ENCODE assay signal across 22 cellular contexts in the genomic region with DNA sequence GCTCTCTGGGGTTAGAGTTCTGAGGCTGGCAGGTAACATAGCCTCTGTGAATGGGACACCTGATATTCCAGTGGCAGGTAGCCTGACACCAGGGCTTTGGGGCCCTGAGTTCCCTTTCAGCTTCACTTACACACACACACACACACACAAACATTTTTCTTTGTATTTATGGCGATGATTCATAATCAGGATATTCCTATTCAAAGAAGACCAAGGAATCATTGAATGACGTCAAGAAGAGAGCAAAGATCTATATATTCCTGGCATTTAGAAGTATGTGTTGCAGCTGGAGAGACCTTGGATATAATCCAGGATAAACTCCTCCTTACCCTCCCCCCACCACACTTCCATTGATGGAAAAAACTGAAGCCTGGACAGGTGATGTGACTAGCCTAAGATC. TPM values are rescaled to one million over a fixed set of nuclear protein-coding genes. Genes with fewer than 3 reads are reported as not detected.
DNase-seq lines count a peak whose midpoint lies in the region; ATAC-seq, FAIRE-seq and TF ChIP-seq lines count a peak whose summit lies in the region.
"Had no signal": no experiment of that assay in that cellular context is flagged by ENCODE, and none has a peak within 500 bp of the region (broad histone marks: within the 10 kb centered on the region; RNA-seq: fewer than 3 reads in every experiment).

No MANE protein-coding gene starts in this region.

- intact Hi-C loops in endothelial cell of umbilical vein (cut with micrococcal nuclease), result no loop called here
- intact Hi-C loops in psoas muscle (cut with DNase I), result no loop called here

- H3K4me1 ChIP-seq in endothelial cell of umbilical vein (ENCODE audit: control insufficient read depth, extremely low read depth, insufficient read depth, low read length) (no peaks in the 10 kb centered on the region), psoas muscle (no peaks in the 10 kb centered on the region)
- H3K4me1 ChIP-seq: Peyer's patch had no signal

- H3K79me2 ChIP-seq in endothelial cell of umbilical vein (ENCODE audit: control insufficient read depth, insufficient read depth, low read length), result no peaks in the 10 kb centered on the region

- WGBS in psoas muscle, 3 donors, result 69 to 76% (median 75%) methylated on average over 2 of the region's 2 CpGs

- peaks cover 3 to 13% of the 10 kb centered on the region in 2 experiments for H3K27me3 ChIP-seq in endothelial cell of umbilical vein (ENCODE audit: control insufficient read depth in 2 of 2, insufficient read depth in 2 of 2, low read length in 2 of 2)
- no peaks in the 10 kb centered on the region for H3K27me3 ChIP-seq in psoas muscle (ENCODE audit: insufficient read depth in 3 of 3, low read length in 2 of 3)
- H3K27me3 ChIP-seq: Peyer's patch had no signal

- POLR2A ChIA-PET in endothelial cell of umbilical vein (lab: Charles Lee), result no interaction called here

- CTCF ChIA-PET in endothelial cell of umbilical vein (lab: Charles Lee), result no interaction called here

- no peak for TF ChIP-seq POLR2A in endothelial cell of umbilical vein (IDR thresholded peaks at IDR 0.05; ENCODE audit: low read depth, low read length)

- FAIRE-seq in endothelial cell of umbilical vein (lab: Jason Lieb, UNC), result no peak
- FAIRE-seq: GM12892, GM18507, H1 had no signal

- dilution Hi-C loops in endothelial cell of umbilical vein (cut with MboI; ENCODE audit: extremely low pct_ligation_motif_present, low sequenced_read_pairs), result no loop called here

- no peak overlapping the region for H3K4me3 ChIP-seq in endothelial cell of umbilical vein (replicated peaks in 1 of 3; ENCODE audit: insufficient read depth in 1 of 3, low read depth in 1 of 3, low read length in 3 of 3)
- H3K4me3 ChIP-seq in psoas muscle, result no peak overlapping the region
- H3K4me3 ChIP-seq: Peyer's patch had no signal

- in situ Hi-C loops in SK-MEL-5 (cut with HindIII; ENCODE audit: low pct_unique_long_range_greater_than_20kb, low sequenced_read_pairs), result no loop called here

- H3K9me3 ChIP-seq in endothelial cell of umbilical vein (replicated peaks; ENCODE audit: control insufficient read depth, insufficient read depth, low read length) (no peaks in the 10 kb centered on the region), psoas muscle (peaks cover 6% of the 10 kb centered on the region)
- H3K9me3 ChIP-seq: SK-N-SH had no signal

- ATAC-seq in GM18519 (IDR thresholded peaks at IDR 0.05; ENCODE audit: low FRiP score, unreplicated experiment) (no peak), psoas muscle (no peak)

- BruUV-seq in endothelial cell of umbilical vein (replicated peaks; lab: Mats Ljungman, UMichigan), result no TSS peak

- peak; percentile 56 for DNase-seq in NCI-H2029 (lab: John Stamatoyannopoulos, UW)
- no peak for DNase-seq in NCI-H2029 treated with DMSO at 0.1 percent for 48 hours (lab: John Stamatoyannopoulos, UW)
- DNase-seq in SK-MEL-5 (ENCODE audit: low read depth, low spot score), result peak; percentile 22
- DNase-seq in endothelial cell of umbilical vein (ENCODE audit: low read depth, low spot score), result peak; percentile 26
- DNase-seq in glomerular endothelial cell (ENCODE audit: extremely low read depth, low read depth, low spot score), result peak; percentile 36
- no peak for DNase-seq in H4 (ENCODE audit: low spot score)
- DNase-seq in psoas muscle, result no peak
- DNase-seq: DMS 273 treated with DMSO at 0.1 percent for 48 hours, NCI-H1436, NCI-H1930, NCI-H446 treated with DMSO at 0.1 percent for 48 hours, NCI-H69, Peyer's patch, Right ventricle myocardium superior, SK-N-SH had no signal

- H3K36me3 ChIP-seq in endothelial cell of umbilical vein (ENCODE audit: control insufficient read depth in 2 of 2, extremely low read depth in 1 of 2, insufficient read depth in 2 of 2, low read length in 2 of 2), result no peaks in the 10 kb centered on the region
- no peaks in the 10 kb centered on the region for H3K36me3 ChIP-seq in psoas muscle (ENCODE audit: insufficient read depth in 1 of 2, low read depth in 1 of 2)
- H3K36me3 ChIP-seq: Peyer's patch had no signal

- no peak overlapping the region for H3K9ac ChIP-seq in endothelial cell of umbilical vein (replicated peaks; ENCODE audit: extremely low read depth, insufficient read depth, low read length)
- H3K9ac ChIP-seq: SK-N-SH had no signal

- H2AFZ ChIP-seq in endothelial cell of umbilical vein (ENCODE audit: low read depth, low read length), result no peak overlapping the region

- no peaks in the 10 kb centered on the region for H3K9me1 ChIP-seq in endothelial cell of umbilical vein (replicated peaks; ENCODE audit: control insufficient read depth, extremely low read depth, insufficient read depth, low read length)

- H3K27ac ChIP-seq in endothelial cell of umbilical vein (ENCODE audit: insufficient read depth, low read depth, low read length), result no peak overlapping the region
- H3K27ac ChIP-seq in psoas muscle, result no peak overlapping the region
- H3K27ac ChIP-seq: 22Rv1, Peyer's patch had no signal

- H3K4me2 ChIP-seq in endothelial cell of umbilical vein (ENCODE audit: insufficient read depth, low read length), result no peak overlapping the region
- H3K4me2 ChIP-seq: SK-N-SH had no signal

- no peak for TF ChIP-seq CTCF in endothelial cell of umbilical vein (IDR thresholded peaks at IDR 0.05; ENCODE audit: extremely low read depth in 1 of 2, insufficient read depth in 1 of 2, low read depth in 1 of 2, low read length in 2 of 2)
- TF ChIP-seq CTCF in psoas muscle (IDR thresholded peaks at IDR 0.05), result no peak

- no peaks in the 10 kb centered on the region for H4K20me1 ChIP-seq in endothelial cell of umbilical vein (replicated peaks; ENCODE audit: control insufficient read depth, extremely low read depth, insufficient read depth, low read length)

TF ChIP-seq in endothelial cell of umbilical vein, 7 proteins besides CTCF, POLR2A, EP300 and RAD21:
- TF ChIP-seq JUN (IDR thresholded peaks at IDR 0.05; ENCODE audit: borderline replicate concordance, insufficient read depth, insufficient read length, low read depth) (peak; percentile 49), POLR2AphosphoS5 (IDR thresholded peaks at IDR 0.05; ENCODE audit: insufficient read depth, low read depth, low read length) (no peak), FOS (IDR thresholded peaks at IDR 0.05; ENCODE audit: borderline replicate concordance, insufficient read depth, low read length) (peak; percentile 37)

RNA-seq across cellular contexts. Expression of gene ENTREP1, which starts 7.9 kb away (rescaled TPM):
- 2.7 and 3.1 TPM in 2 replicates for total RNA-seq in SK-MEL-5 (2014; rRNA removed; shearing (Covaris generic))
- polyA plus RNA-seq in SK-MEL-5 (2015; cell fraction: cytosol; rRNA removed), result 6.4 and 7.5 TPM in 2 replicates
- 43.2 and 46.7 TPM in 2 replicates for polyA plus RNA-seq in SK-MEL-5 (2015; cell fraction: nucleus; rRNA removed)
- total RNA-seq in endothelial cell of umbilical vein (5.0 and 7.1 TPM in 2 replicates), glomerular endothelial cell (5.7 and 11.8 TPM in 2 replicates), psoas muscle (10 to 100 TPM; 19.6 to 35.7 (median 25.3) TPM)
- polyA plus RNA-seq in endothelial cell of umbilical vein (13.5 and 14.6 TPM in 2 replicates), psoas muscle (10 to 100 TPM in 2 of 3 donors, 1 to 10 TPM in 1; 5.1 to 13.9 (median 12.4) TPM)
- polyA plus RNA-seq in endothelial cell of umbilical vein (2011; cell fraction: cytosol; rRNA removed), result 4.8 and 5.8 TPM in 2 replicates
- 63.9 and 99.7 TPM in 2 replicates for polyA plus RNA-seq in endothelial cell of umbilical vein (2011; cell fraction: nucleus; rRNA removed)
- 2.1 and 3.2 TPM in 2 replicates for polyA plus RNA-seq in endothelial cell of umbilical vein (2012)
- polyA minus RNA-seq in endothelial cell of umbilical vein, result 15.2 and 18.3 TPM in 2 replicates
- polyA minus RNA-seq in endothelial cell of umbilical vein (2011; cell fraction: cytosol; rRNA and poly(A)+ RNA removed), result 0.51 TPM
- polyA minus RNA-seq in endothelial cell of umbilical vein (2011; cell fraction: nucleus; rRNA and poly(A)+ RNA removed), result 20.0 and 22.9 TPM in 2 replicates
- total RNA-seq in H4 (2014; rRNA removed; shearing (Covaris generic)), result 0.08 TPM in 1 of 2 replicates, not detected in the other
- polyA plus RNA-seq: AG04450, CD14-positive monocyte, SK-N-SH had no signal

Comparison
In these comparisons a context has a peak if more than half of its experiments do, and no peak if none do; other contexts are left out.
1. DNase-seq: peak in NCI-H2029 (single experiment), SK-MEL-5 (single experiment), endothelial cell of umbilical vein (single experiment) and glomerular endothelial cell (single experiment); none in NCI-H2029 treated with DMSO at 0.1 percent for 48 hours (single experiment), H4 (single experiment) and psoas muscle (0 of 2).